Comparison of ENCODE assay signal across 10 cellular contexts in genomic region chr5:6291961-6292360, GRCh38.
DNase-seq lines count a peak whose midpoint lies in the region; ATAC-seq, FAIRE-seq and TF ChIP-seq lines count a peak whose summit lies in the region.
"Had no signal": no experiment of that assay in that cellular context is flagged by ENCODE, and none has a peak within 500 bp of the region (broad histone marks: within the 10 kb centered on the region; RNA-seq: fewer than 3 reads in every experiment).

No MANE protein-coding gene starts in this region.

- in situ Hi-C loops in brain microvascular endothelial cell (cut with HindIII; ENCODE audit: low pct_ligation_motif_present, low sequenced_read_pairs), result no loop called here

- DNase-seq in DMS 273 (lab: John Stamatoyannopoulos, UW; ENCODE audit: unreplicated experiment) (peak; percentile 65), H7 (peak; percentile 47), NCI-H82 treated with DMSO at 0.1 percent for 48 hours (lab: John Stamatoyannopoulos, UW; ENCODE audit: unreplicated experiment) (peak; percentile 21), fibroblast of the aortic adventitia (ENCODE audit: low read depth) (peak; percentile 7), lower leg skin (ENCODE audit: low spot score in 2 of 2) (no peak), kidney (no peak), brain microvascular endothelial cell (no peak)
- DNase-seq: testis had no signal

- H3K36me3 ChIP-seq in H7 (replicated peaks; ENCODE audit: control insufficient read depth, insufficient read depth, low read length) (no peaks in the 10 kb centered on the region), kidney (ENCODE audit: control insufficient read depth in 1 of 2, insufficient read depth in 2 of 2, low read length in 2 of 2) (no peaks in the 10 kb centered on the region), brain microvascular endothelial cell (replicated peaks) (no peaks in the 10 kb centered on the region)
- H3K36me3 ChIP-seq: cardiac muscle cell had no signal

- H3K27ac ChIP-seq in kidney (ENCODE audit: low read depth in 2 of 2, low read length in 2 of 2) (no peak overlapping the region), brain microvascular endothelial cell (no peak overlapping the region)
- H3K27ac ChIP-seq: cardiac muscle cell, testis had no signal

- no peak for FAIRE-seq in kidney (lab: Jason Lieb, UNC)

- no peak for TF ChIP-seq POLR2A in lower leg skin (IDR thresholded peaks at IDR 0.05)

- no peak overlapping the region for H3K4me3 ChIP-seq in H7 (ENCODE audit: insufficient read depth, low read depth, low read length)
- H3K4me3 ChIP-seq in fibroblast of the aortic adventitia (ENCODE audit: low read depth, low read length), result no peak overlapping the region
- no peak overlapping the region for H3K4me3 ChIP-seq in lower leg skin (ENCODE audit: low read depth, poor library complexity, severe bottlenecking)
- no peak overlapping the region for H3K4me3 ChIP-seq in kidney (ENCODE audit: low read length in 2 of 2)
- no peak overlapping the region for H3K4me3 ChIP-seq in brain microvascular endothelial cell (ENCODE audit: low read depth, low read length)
- H3K4me3 ChIP-seq: cardiac muscle cell, testis had no signal

- WGBS in lower leg skin, 2 donors, result 24 to 28% methylated on average over 3 of the region's 3 CpGs

- ATAC-seq in HG03521 (IDR thresholded peaks at IDR 0.05; ENCODE audit: unreplicated experiment), result no peak

- H3K27me3 ChIP-seq in H7 (ENCODE audit: control insufficient read depth, insufficient read depth, low read length) (peaks cover 11% of the 10 kb centered on the region; the same call in 1 of the 2 replicates), brain microvascular endothelial cell (replicated peaks) (no peaks in the 10 kb centered on the region)
- H3K27me3 ChIP-seq: cardiac muscle cell, testis had no signal

- H3K4me1 ChIP-seq in kidney (ENCODE audit: control insufficient read depth in 1 of 2, insufficient read depth in 1 of 2, low read depth in 1 of 2, low read length in 2 of 2), result no peaks in the 10 kb centered on the region
- H3K4me1 ChIP-seq: testis had no signal

- H3K9ac ChIP-seq in kidney (ENCODE audit: low read length in 2 of 2), result no peak overlapping the region

- intact Hi-C loops in lower leg skin (cut with DNase I; ENCODE audit: low total_unique reads) (no loop called here), kidney (cut with DNase I) (no loop called here)

- TF ChIP-seq CTCF in fibroblast of the aortic adventitia (IDR thresholded peaks at IDR 0.05; ENCODE audit: insufficient read depth, low read length) (peak; percentile 16), lower leg skin (IDR thresholded peaks at IDR 0.05) (no peak), kidney (IDR thresholded peaks at IDR 0.05; ENCODE audit: borderline replicate concordance, extremely low read depth, insufficient read depth) (no peak), brain microvascular endothelial cell (IDR thresholded peaks at IDR 0.05; ENCODE audit: low read depth, low read length, missing control alignments) (no peak)

- peaks cover 0 to 7% of the 10 kb centered on the region in 2 donors for H3K9me3 ChIP-seq in kidney (ENCODE audit: control insufficient read depth in 1 of 2, low read length in 2 of 2)
- H3K9me3 ChIP-seq: testis had no signal

Comparison
In these comparisons a context has a peak if more than half of its experiments do, and no peak if none do; other contexts are left out.
1. DNase-seq: peak in DMS 273 (single experiment), H7 (single experiment), NCI-H82 treated with DMSO at 0.1 percent for 48 hours (single experiment) and fibroblast of the aortic adventitia (single experiment); none in lower leg skin (0 of 2), kidney (single experiment) and brain microvascular endothelial cell (single experiment).